ENCODE assay signal across 8 cellular contexts in genomic region chr16:67719048-67719777, GRCh38. TPM values are rescaled to one million over a fixed set of nuclear protein-coding genes. Genes with fewer than 3 reads are reported as not detected.
A peak's percentile ranks its signal among the peaks of the same experiment; 100 is the strongest.
DNase-seq lines count a peak whose midpoint lies in the region; ATAC-seq, FAIRE-seq and TF ChIP-seq lines count a peak whose summit lies in the region.

A gene with protein sequence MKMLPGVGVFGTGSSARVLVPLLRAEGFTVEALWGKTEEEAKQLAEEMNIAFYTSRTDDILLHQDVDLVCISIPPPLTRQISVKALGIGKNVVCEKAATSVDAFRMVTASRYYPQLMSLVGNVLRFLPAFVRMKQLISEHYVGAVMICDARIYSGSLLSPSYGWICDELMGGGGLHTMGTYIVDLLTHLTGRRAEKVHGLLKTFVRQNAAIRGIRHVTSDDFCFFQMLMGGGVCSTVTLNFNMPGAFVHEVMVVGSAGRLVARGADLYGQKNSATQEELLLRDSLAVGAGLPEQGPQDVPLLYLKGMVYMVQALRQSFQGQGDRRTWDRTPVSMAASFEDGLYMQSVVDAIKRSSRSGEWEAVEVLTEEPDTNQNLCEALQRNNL (minus strand): TSS chr16:67719316. CDS start chr16:67685715, 33,601 bp downstream.

- H3K9me3 ChIP-seq in keratinocyte (ENCODE audit: control insufficient read depth, low read depth, low read length), result no peaks in the 10 kb centered on the region

- DNase-seq in AG09309 (ENCODE audit: low read depth) (peak; percentile 71), NCI-H446 (lab: John Stamatoyannopoulos, UW) (peak; percentile 68 to 89), cerebellar cortex (ENCODE audit: low spot score) (peak; percentile 96), keratinocyte (ENCODE audit: low read depth, low spot score) (peak; percentile 82)
- DNase-seq in stimulated activated CD4-positive, alpha-beta T cell treated with anti-CD3 and anti-CD28 coated beads, Interleukin-15, amount 100 ng/mL, for 1 hour (ENCODE audit: low read depth in 1 of 2, low spot score in 1 of 2), result peak; percentile 98

- peaks cover 0 to 2% of the 10 kb centered on the region in 2 experiments for H3K36me3 ChIP-seq in keratinocyte (ENCODE audit: control insufficient read depth in 2 of 2, extremely low read depth in 1 of 2, insufficient read depth in 2 of 2, low read length in 2 of 2)

- H4K20me1 ChIP-seq in keratinocyte (ENCODE audit: control insufficient read depth, extremely low read depth, insufficient read depth, low read length), result no peaks in the 10 kb centered on the region

- H3K4me3 ChIP-seq in AG09309 (ENCODE audit: control insufficient read depth, low read depth, low read length), result peak within 1 kb of the TSS; percentile 78
- H3K4me3 ChIP-seq in keratinocyte (ENCODE audit: control insufficient read depth in 2 of 3, extremely low read depth in 1 of 3, insufficient read depth in 2 of 3, low read depth in 1 of 3, low read length in 3 of 3), result peak within 1 kb of the TSS; percentile 83 to 90 (median 88)

- peak; percentile 89 for ATAC-seq in GM19023 (IDR thresholded peaks at IDR 0.05; ENCODE audit: unreplicated experiment)
- ATAC-seq in HG03342 (IDR thresholded peaks at IDR 0.05; ENCODE audit: unreplicated experiment), result peak; percentile 75
- peak; percentile 89 to 90 for ATAC-seq in activated CD4-positive, CD25-positive, alpha-beta regulatory T cell treated with anti-CD3 and anti-CD28 coated beads, Interleukin-2, amount 50 U/mL, for 24 hours

- H3K4me2 ChIP-seq in keratinocyte (ENCODE audit: control insufficient read depth, extremely low read depth, insufficient read depth, low read depth, low read length), result peak within 1 kb of the TSS; percentile 99

- TF ChIP-seq CTCF in AG09309 (IDR thresholded peaks at IDR 0.05; ENCODE audit: control insufficient read depth, insufficient read depth, low read depth, low read length, missing control alignments) (no peak), keratinocyte (optimal IDR thresholded peaks at IDR 0.05 in 1 of 3, IDR thresholded peaks at IDR 0.05 in 1 of 3, conservative IDR thresholded peaks at IDR 0.05 in 1 of 3; ENCODE audit: extremely low read depth in 1 of 3, insufficient read depth in 2 of 3, low read length in 3 of 3) (no peak)

- peaks cover 24% of the 10 kb centered on the region for H3K4me1 ChIP-seq in keratinocyte (ENCODE audit: control insufficient read depth, extremely low read depth, insufficient read depth, low read length)

- peak within 1 kb of the TSS; percentile 53 for H3K27ac ChIP-seq in keratinocyte (ENCODE audit: control insufficient read depth, insufficient read depth, low read length)

- dilution Hi-C loops in keratinocyte (cut with MboI; ENCODE audit: extremely low pct_ligation_motif_present, low sequenced_read_pairs), result no loop called here

- FAIRE-seq in keratinocyte (lab: Jason Lieb, UNC), result no peak

- no peaks in the 10 kb centered on the region for H3K27me3 ChIP-seq in keratinocyte (ENCODE audit: control insufficient read depth, extremely low read depth, insufficient read depth, low read length)

- peak within 1 kb of the TSS; percentile 55 for H2AFZ ChIP-seq in keratinocyte (ENCODE audit: control insufficient read depth, low read length)

- no peaks in the 10 kb centered on the region for H3K9me1 ChIP-seq in keratinocyte (ENCODE audit: control insufficient read depth, extremely low read depth, insufficient read depth, low read length)

- peaks cover 46% of the 10 kb centered on the region for H3K79me2 ChIP-seq in keratinocyte (ENCODE audit: control insufficient read depth, insufficient read depth, low read length)

- peak within 1 kb of the TSS; percentile 84 for H3K9ac ChIP-seq in keratinocyte (ENCODE audit: control insufficient read depth, extremely low read depth, insufficient read depth, low read length)

RNA-seq across cellular contexts. Expression of the gene that starts here (rescaled TPM):
- 13.2 to 19.3 TPM (median 13.8 TPM) in 3 replicates for polyA plus RNA-seq in keratinocyte
- polyA plus RNA-seq in keratinocyte (2011; ENCODE audit: low read depth), result 7.5 TPM
- polyA plus RNA-seq in keratinocyte (2011; cell fraction: cytosol; rRNA removed), result 10.0 and 14.9 TPM in 2 replicates
- 21.2 and 23.8 TPM in 2 replicates for polyA plus RNA-seq in keratinocyte (2011; cell fraction: nucleus; rRNA removed)
- polyA plus RNA-seq in keratinocyte (2012; ENCODE audit: low replicate concordance), result 16.6 and 21.6 TPM in 2 replicates
- 17.2 to 26.5 TPM (median 22.2 TPM) in 3 replicates for polyA minus RNA-seq in keratinocyte
- 16.5 TPM for polyA minus RNA-seq in keratinocyte (2011; cell fraction: cytosol; rRNA and poly(A)+ RNA removed)
- 10.6 and 16.1 TPM in 2 replicates for polyA minus RNA-seq in keratinocyte (2011; cell fraction: nucleus; rRNA and poly(A)+ RNA removed)

Comparison
In these comparisons a context has a peak if more than half of its experiments do, and no peak if none do; other contexts are left out.
1. Peak in every context shown above with its lines: DNase-seq, ATAC-seq, H3K4me3 ChIP-seq and H3K27ac ChIP-seq.